1 cellular context compared by ENCODE assay signal in genomic region chr10:128484041-128484440, GRCh38.
TF ChIP-seq lines count a peak whose summit lies in the region.

No MANE protein-coding gene starts in this region.

TF ChIP-seq in H1, 55 proteins besides CTCF, POLR2A, EP300 and RAD21:
- TF ChIP-seq RFX5 (IDR thresholded peaks at IDR 0.05; ENCODE audit: borderline replicate concordance, low read depth, low read length) (no peak), KDM5A (IDR thresholded peaks at IDR 0.05; ENCODE audit: low read length) (no peak), SUZ12 (IDR thresholded peaks at IDR 0.05; ENCODE audit: low read length) (no peak), TAF1 (IDR thresholded peaks at IDR 0.05; ENCODE audit: low read depth, low read length) (no peak), EGR1 (IDR thresholded peaks at IDR 0.05; ENCODE audit: borderline replicate concordance, low read depth, low read length) (no peak), TAF7 (optimal IDR thresholded peaks at IDR 0.05; ENCODE audit: borderline replicate concordance, low read depth, low read length) (no peak), SRF (IDR thresholded peaks at IDR 0.05; ENCODE audit: low read depth, low read length) (no peak), PHF8 (conservative IDR thresholded peaks at IDR 0.05; ENCODE audit: low read depth, low read length) (no peak), E2F6 (IDR thresholded peaks at IDR 0.05) (no peak), GTF2F1 (IDR thresholded peaks at IDR 0.05; ENCODE audit: borderline replicate concordance, low read depth, low read length) (no peak), ZNF274 (IDR thresholded peaks at IDR 0.05; ENCODE audit: borderline replicate concordance, extremely low read depth, low read length) (no peak), SIRT6 (IDR thresholded peaks at IDR 0.05; ENCODE audit: low read length) (no peak), HDAC2 (IDR thresholded peaks at IDR 0.05; ENCODE audit: borderline replicate concordance in 1 of 2, low read depth in 2 of 2, low read length in 2 of 2) (no peak), SIN3A (conservative IDR thresholded peaks at IDR 0.05 in 1 of 2, IDR thresholded peaks at IDR 0.05 in 1 of 2; ENCODE audit: low read depth in 1 of 2, low read length in 2 of 2) (no peak), RXRA (IDR thresholded peaks at IDR 0.05; ENCODE audit: insufficient read depth, low read depth, low read length) (no peak), SP4 (IDR thresholded peaks at IDR 0.05; ENCODE audit: low read length) (no peak), SP1 (IDR thresholded peaks at IDR 0.05; ENCODE audit: low read depth, low read length) (no peak)
TF ChIP-seq in H1: peak in this region for 0.
